Comparison of ENCODE assay signal across 9 cellular contexts in the genomic region with DNA sequence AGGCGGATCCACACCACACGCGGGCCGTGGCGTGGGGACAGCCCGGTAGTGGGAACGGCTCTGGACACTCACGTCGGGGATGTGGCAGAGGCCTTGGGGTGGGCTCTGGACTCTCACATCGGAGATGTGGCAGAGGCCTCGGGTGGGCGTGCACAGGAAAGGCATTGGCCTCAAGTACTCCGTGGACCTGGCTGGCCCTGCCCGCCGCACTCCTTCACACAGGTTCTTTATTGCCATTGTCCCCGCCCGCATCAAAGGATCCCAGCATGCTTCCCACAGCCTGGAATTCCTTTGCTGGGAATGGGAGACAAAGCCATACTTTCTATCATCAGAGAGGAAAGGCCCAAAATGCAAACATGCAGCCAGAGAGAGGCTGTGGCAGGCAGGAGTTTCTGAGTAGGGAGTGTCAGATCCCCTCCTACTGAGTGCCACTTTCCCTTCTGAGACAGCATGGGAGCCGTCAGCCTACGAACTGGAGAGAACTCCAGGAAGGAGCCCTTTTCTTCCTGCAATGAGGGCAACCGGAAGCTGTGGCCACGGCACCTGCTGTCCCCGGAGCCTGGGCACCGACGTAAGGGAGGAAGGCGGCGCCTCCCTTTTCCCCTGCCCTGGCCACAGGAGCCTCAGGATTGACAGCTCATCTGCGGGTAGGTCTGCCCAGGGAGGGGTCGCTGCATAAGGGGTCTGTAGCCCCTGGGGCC. TPM values are rescaled to one million over a fixed set of nuclear protein-coding genes. Genes with fewer than 3 reads are reported as not detected.
A peak's percentile ranks its signal among the peaks of the same experiment; 100 is the strongest.
DNase-seq lines count a peak whose midpoint lies in the region; ATAC-seq lines count a peak whose summit lies in the region.
"Had no signal": no experiment of that assay in that cellular context is flagged by ENCODE, and none has a peak within 500 bp of the region (broad histone marks: within the 10 kb centered on the region; RNA-seq: fewer than 3 reads in every experiment).

No MANE protein-coding gene starts in this region.

- no peaks in the 10 kb centered on the region for H3K27me3 ChIP-seq in Karpas-422 (ENCODE audit: low read length)
- H3K27me3 ChIP-seq: ascending aorta had no signal

- H4K20me1 ChIP-seq in Karpas-422 (ENCODE audit: insufficient read depth, low read depth, low read length) = no peaks in the 10 kb centered on the region

- peaks cover 23% of the 10 kb centered on the region for H3K4me1 ChIP-seq in Karpas-422 (ENCODE audit: low read length)

- no peak overlapping the region for H3K9ac ChIP-seq in Karpas-422 (ENCODE audit: low read length)

- no peak overlapping the region for H2AFZ ChIP-seq in Karpas-422 (ENCODE audit: low read length)

- no peaks in the 10 kb centered on the region for H3K36me3 Mint-ChIP-seq in naive thymus-derived CD8-positive, alpha-beta T cell

- H3K79me2 ChIP-seq in Karpas-422 (ENCODE audit: low read length) = no peaks in the 10 kb centered on the region

- H3K4me3 Mint-ChIP-seq in naive thymus-derived CD8-positive, alpha-beta T cell = peak overlapping the region in 8 of 10 donors; percentile 14 to 83 (median 47)

- H3K4me1 Mint-ChIP-seq in naive thymus-derived CD8-positive, alpha-beta T cell = peaks cover 5 to 32% (median 24%) of the 10 kb centered on the region in 4 donors

- DNase-seq in COLO668 (lab: John Stamatoyannopoulos, UW; ENCODE audit: unreplicated experiment) (peak; percentile 29), Karpas-422 (no peak), dedifferentiated amniotic fluid mesenchymal stem cell (ENCODE audit: extremely low spot score) (no peak), NCI-H2227 (lab: John Stamatoyannopoulos, UW; ENCODE audit: unreplicated experiment) (no peak)
- peak; percentile 82 for DNase-seq in activated effector memory CD4-positive, alpha-beta T cell treated with anti-CD3 and anti-CD28 coated beads, Interleukin-2, amount 50 U/mL, for 16 hours
- DNase-seq in naive thymus-derived CD8-positive, alpha-beta T cell = peak in 1 of 10 donors; percentile 26

- no peaks in the 10 kb centered on the region for H3K9me3 ChIP-seq in Karpas-422 (ENCODE audit: low read length)
- H3K9me3 ChIP-seq: ascending aorta had no signal

- POLR2A ChIA-PET in naive thymus-derived CD8-positive, alpha-beta T cell (lab: Charles Lee) = no interaction called here

- H3K27me3 Mint-ChIP-seq in naive thymus-derived CD8-positive, alpha-beta T cell = peaks cover 0 to 4% (median 2%) of the 10 kb centered on the region in 5 donors

- H3K36me3 ChIP-seq in Karpas-422 (ENCODE audit: insufficient read depth, low read length) = no peaks in the 10 kb centered on the region
- H3K36me3 ChIP-seq: ascending aorta had no signal

- H3K4me2 ChIP-seq in Karpas-422 (ENCODE audit: low read depth, low read length, poor library complexity, severe bottlenecking) = peak overlapping the region; percentile 55

- no peak for ATAC-seq in naive thymus-derived CD8-positive, alpha-beta T cell
- ATAC-seq in GM19324 (IDR thresholded peaks at IDR 0.05; ENCODE audit: low FRiP score, unreplicated experiment) = no peak
- no peak for ATAC-seq in GM21825 (IDR thresholded peaks at IDR 0.05; ENCODE audit: unreplicated experiment)

- H3K9me3 Mint-ChIP-seq in naive thymus-derived CD8-positive, alpha-beta T cell = no peaks in the 10 kb centered on the region

- H3K9me2 ChIP-seq in Karpas-422 (replicated peaks; ENCODE audit: insufficient read depth, low read length) = no peaks in the 10 kb centered on the region

- H3K4me3 ChIP-seq in Karpas-422 (ENCODE audit: low read length) = peak overlapping the region; percentile 57; the same call in 1 of the 2 replicates

- no peak overlapping the region for H3K27ac ChIP-seq in Karpas-422 (ENCODE audit: low read length)
- H3K27ac ChIP-seq: ascending aorta had no signal

- H3K27ac Mint-ChIP-seq in naive thymus-derived CD8-positive, alpha-beta T cell = peak overlapping the region in 1 of 10 donors; percentile 70

RNA-seq across cellular contexts. Expression of a gene that starts 51.5 kb away (rescaled TPM):
- total RNA-seq in Karpas-422 (2014; rRNA removed; shearing (Covaris generic); ENCODE audit: low replicate concordance) = 72.5 and 96.5 TPM in 2 replicates
- 100 to 1,000 TPM; 129 to 130 TPM for total RNA-seq in naive thymus-derived CD8-positive, alpha-beta T cell
- polyA plus RNA-seq in naive thymus-derived CD8-positive, alpha-beta T cell = 10 to 100 TPM; 57.4 to 84.9 (median 61.3) TPM

Comparison
In these comparisons a context has a peak if more than half of its experiments do, and no peak if none do; other contexts are left out.
1. DNase-seq: peak in COLO668 (single experiment) and activated effector memory CD4-positive, alpha-beta T cell treated with anti-CD3 and anti-CD28 coated beads, Interleukin-2, amount 50 U/mL, for 16 hours (single experiment); none in Karpas-422 (single experiment), dedifferentiated amniotic fluid mesenchymal stem cell (single experiment) and NCI-H2227 (single experiment).